In genomic region chr15:96274087-96274440, GRCh38 we compare ENCODE assay signal across 14 cellular contexts.
"Had no signal": no experiment of that assay in that cellular context is flagged by ENCODE, and none has a peak within 500 bp of the region (broad histone marks: within the 10 kb centered on the region; RNA-seq: fewer than 3 reads in every experiment).

No MANE protein-coding gene starts in this region.

- ATAC-seq: gastroesophageal sphincter had no signal

- DNase-seq: activated CD4-positive, alpha-beta T cell treated with anti-CD3 and anti-CD28 coated beads, Interleukin-2, amount 50 U/mL, for 4 hours; activated CD4-positive, CD25-positive, alpha-beta regulatory T cell treated with anti-CD3 and anti-CD28 coated beads, Interleukin-2, amount 50 U/mL, for 72 hours; activated effector memory CD4-positive, alpha-beta T cell treated with Interleukin-2 at 50 U/mL for 16 hours; activated T-cell treated with anti-CD3 and anti-CD28 coated beads, Interleukin-2, amount 50 U/mL, for 24 hours; amygdala; dorsolateral prefrontal cortex; kidney; left ventricle myocardium inferior; retina had no signal

- H3K27me3 ChIP-seq: gastroesophageal sphincter had no signal

- H3K4me3 Mint-ChIP-seq: activated naive CD4-positive, alpha-beta T cell treated with anti-CD3 and anti-CD28 coated beads, Interleukin-2, amount 50 U/mL, for 24 hours; activated T-cell treated with anti-CD3 and anti-CD28 coated beads, Interleukin-2, amount 50 U/mL, for 24 hours; neural crest cell had no signal

- H3K4me1 ChIP-seq: left ventricle myocardium inferior had no signal

- H3K36me3 ChIP-seq: left ventricle myocardium inferior had no signal

- H3K27ac Mint-ChIP-seq: activated naive CD4-positive, alpha-beta T cell treated with anti-CD3 and anti-CD28 coated beads, Interleukin-2, amount 50 U/mL, for 24 hours; activated T-cell treated with anti-CD3 and anti-CD28 coated beads, Interleukin-2, amount 50 U/mL, for 24 hours had no signal

- FAIRE-seq: endometrium, kidney had no signal

- H3K36me3 Mint-ChIP-seq: activated naive CD4-positive, alpha-beta T cell treated with anti-CD3 and anti-CD28 coated beads, Interleukin-2, amount 50 U/mL, for 24 hours had no signal

- H3K9me3 ChIP-seq: gastroesophageal sphincter, left ventricle myocardium inferior had no signal

- H3K4me3 ChIP-seq: dorsolateral prefrontal cortex, gastroesophageal sphincter, left ventricle myocardium inferior, skin epidermis had no signal

- H3K4me1 Mint-ChIP-seq: activated naive CD4-positive, alpha-beta T cell treated with anti-CD3 and anti-CD28 coated beads, Interleukin-2, amount 50 U/mL, for 24 hours had no signal

- H3K27ac ChIP-seq: dorsolateral prefrontal cortex, gastroesophageal sphincter, left ventricle myocardium inferior, skin epidermis had no signal
